In genomic region chr5:142494119-142494518, GRCh38 we compare ENCODE assay signal across 8 cellular contexts.
"Had no signal": no experiment of that assay in that cellular context is flagged by ENCODE, and none has a peak within 500 bp of the region (broad histone marks: within the 10 kb centered on the region; RNA-seq: fewer than 3 reads in every experiment).

No MANE protein-coding gene starts in this region.

- FAIRE-seq: G401.6, GM12878, GM12891, GM12892, GM18507, GM19239 had no signal

- ATAC-seq: GM12878 had no signal

- H3K4me3 ChIP-seq: GM12878 had no signal

- DNase-seq: GDM1, GF-D8 had no signal
